12 cellular contexts compared by ENCODE assay signal in genomic region chr9:137759649-137760321, GRCh38.
DNase-seq lines count a peak whose midpoint lies in the region; ATAC-seq and TF ChIP-seq lines count a peak whose summit lies in the region.
"Had no signal": no experiment of that assay in that cellular context is flagged by ENCODE, and none has a peak within 500 bp of the region (broad histone marks: within the 10 kb centered on the region; RNA-seq: fewer than 3 reads in every experiment).

No MANE protein-coding gene starts in this region.

- no peak overlapping the region for H3K14ac ChIP-seq in trophoblast cell (ENCODE audit: low read length)

- no peak overlapping the region for H4K12ac ChIP-seq in trophoblast cell (ENCODE audit: low read depth, low read length)

- no peak overlapping the region for H2BK120ac ChIP-seq in trophoblast cell (ENCODE audit: insufficient read depth, low read length, poor library complexity)

- H3K9ac ChIP-seq in trophoblast cell (ENCODE audit: low read length), result no peak overlapping the region

- DNase-seq in CD4-positive, alpha-beta memory T cell, result no peak
- peak; percentile 72 for DNase-seq in GM10266 (ENCODE audit: extremely low spot score)
- no peak for DNase-seq in activated T-helper 2 cell treated with anti-CD3 and anti-CD28 coated beads, Interferon-gamma antibody, Interleukin-2, Interleukin-4, amounts not matched to agents 10 μg/mL and 5 μg/mL and 100 μg/mL, durations not matched to agents 14 hours and 24 hours and 36 hours (ENCODE audit: low spot score)
- peak; percentile 53 for DNase-seq in neural crest cell (ENCODE audit: low read depth, low spot score)
- DNase-seq in trophoblast cell, result no peak
- no peak for DNase-seq in upper lobe of right lung
- DNase-seq: GOT3, NCI-H1105 treated with DMSO at 0.1 percent for 48 hours, NCI-H774 had no signal

- H3K4me3 Mint-ChIP-seq in CD4-positive, alpha-beta memory T cell, result peak overlapping the region in 2 of 8 donors; percentile 26 to 41
- no peak overlapping the region for H3K4me3 Mint-ChIP-seq in activated T-helper 2 cell treated with anti-CD3 and anti-CD28 coated beads, Interferon-gamma antibody, Interleukin-2, Interleukin-4, amounts not matched to agents 10 μg/mL and 5 μg/mL and 100 μg/mL, durations not matched to agents 14 hours and 24 hours and 36 hours (ENCODE audit: low read depth)
- H3K4me3 Mint-ChIP-seq in neural crest cell, result no peak overlapping the region

- H3K23ac ChIP-seq in trophoblast cell (ENCODE audit: low read length), result no peak overlapping the region

- no peak overlapping the region for H3K4me2 ChIP-seq in trophoblast cell (ENCODE audit: low read length)

- H2AK5ac ChIP-seq in trophoblast cell (ENCODE audit: low read length), result no peak overlapping the region

- H3K27me3 ChIP-seq in CD4-positive, alpha-beta memory T cell (ENCODE audit: insufficient read depth, low read length), result no peaks in the 10 kb centered on the region
- H3K27me3 ChIP-seq in trophoblast cell (ENCODE audit: insufficient read depth, low read length) (no peaks in the 10 kb centered on the region), upper lobe of right lung (no peaks in the 10 kb centered on the region)

- peaks cover 49% of the 10 kb centered on the region for H3K4me1 ChIP-seq in CD4-positive, alpha-beta memory T cell (ENCODE audit: insufficient read depth, low read length)
- H3K4me1 ChIP-seq in trophoblast cell (ENCODE audit: control insufficient read depth in 1 of 2, insufficient read depth in 2 of 2, low read length in 2 of 2) (peaks cover 7 to 8% of the 10 kb centered on the region in 2 experiments), upper lobe of right lung (peaks cover 7% of the 10 kb centered on the region)

- peak overlapping the region; percentile 10 to 84 (median 72) for H3K27ac Mint-ChIP-seq in CD4-positive, alpha-beta memory T cell
- H3K27ac Mint-ChIP-seq in activated T-helper 2 cell treated with anti-CD3 and anti-CD28 coated beads, Interferon-gamma antibody, Interleukin-2, Interleukin-4, amounts not matched to agents 10 μg/mL and 5 μg/mL and 100 μg/mL, durations not matched to agents 14 hours and 24 hours and 36 hours, result peak overlapping the region; percentile 46
- peak overlapping the region; percentile 81 for H3K27ac Mint-ChIP-seq in neural crest cell (ENCODE audit: unreplicated experiment)

- H4K91ac ChIP-seq in trophoblast cell (ENCODE audit: low read depth, low read length), result no peak overlapping the region

- H3K79me1 ChIP-seq in trophoblast cell (ENCODE audit: low read length), result peaks cover 5% of the 10 kb centered on the region

- WGBS in trophoblast cell (ENCODE audit: extremely low coverage, insufficient coverage, insufficient read length), result no CpG with 5 or more reads among the region's 24 CpGs

- H3K27me3 Mint-ChIP-seq in CD4-positive, alpha-beta memory T cell, result no peaks in the 10 kb centered on the region
- no peaks in the 10 kb centered on the region for H3K27me3 Mint-ChIP-seq in activated T-helper 2 cell treated with anti-CD3 and anti-CD28 coated beads, Interferon-gamma antibody, Interleukin-2, Interleukin-4, amounts not matched to agents 10 μg/mL and 5 μg/mL and 100 μg/mL, durations not matched to agents 14 hours and 24 hours and 36 hours (ENCODE audit: low read depth)
- no peaks in the 10 kb centered on the region for H3K27me3 Mint-ChIP-seq in neural crest cell (ENCODE audit: low read depth)

- peaks cover 40 to 61% (median 52%) of the 10 kb centered on the region in 4 donors for H3K4me1 Mint-ChIP-seq in CD4-positive, alpha-beta memory T cell
- H3K4me1 Mint-ChIP-seq in activated T-helper 2 cell treated with anti-CD3 and anti-CD28 coated beads, Interferon-gamma antibody, Interleukin-2, Interleukin-4, amounts not matched to agents 10 μg/mL and 5 μg/mL and 100 μg/mL, durations not matched to agents 14 hours and 24 hours and 36 hours (ENCODE audit: low read depth), result peaks cover 22% of the 10 kb centered on the region
- H3K4me1 Mint-ChIP-seq in neural crest cell, result peaks cover 41% of the 10 kb centered on the region

- H3K9me3 Mint-ChIP-seq in CD4-positive, alpha-beta memory T cell, result peaks cover 0 to 11% (median 8%) of the 10 kb centered on the region in 8 donors
- peaks cover 13% of the 10 kb centered on the region for H3K9me3 Mint-ChIP-seq in activated T-helper 2 cell treated with anti-CD3 and anti-CD28 coated beads, Interferon-gamma antibody, Interleukin-2, Interleukin-4, amounts not matched to agents 10 μg/mL and 5 μg/mL and 100 μg/mL, durations not matched to agents 14 hours and 24 hours and 36 hours
- H3K9me3 Mint-ChIP-seq in neural crest cell, result peaks cover 8% of the 10 kb centered on the region

- peaks cover 29% of the 10 kb centered on the region for H3K36me3 ChIP-seq in CD4-positive, alpha-beta memory T cell (ENCODE audit: insufficient read depth, low read length)
- H3K36me3 ChIP-seq in trophoblast cell (ENCODE audit: control insufficient read depth in 1 of 2, insufficient read depth in 2 of 2, low read length in 2 of 2) (peaks cover 49 to 52% of the 10 kb centered on the region in 2 experiments), upper lobe of right lung (peaks cover 69% of the 10 kb centered on the region)

- H3K4me3 ChIP-seq in CD4-positive, alpha-beta memory T cell (ENCODE audit: low read length in 2 of 2), result no peak overlapping the region
- H3K4me3 ChIP-seq in trophoblast cell (ENCODE audit: low read depth, low read length), result no peak overlapping the region
- no peak overlapping the region for H3K4me3 ChIP-seq in upper lobe of right lung
- H3K4me3 ChIP-seq: thoracic aorta had no signal

- H3K4ac ChIP-seq in trophoblast cell (ENCODE audit: low read depth, low read length), result no peak overlapping the region

- no peak overlapping the region for H2BK5ac ChIP-seq in trophoblast cell (ENCODE audit: low read depth, low read length, poor library complexity)

- H3K9me3 ChIP-seq in CD4-positive, alpha-beta memory T cell (ENCODE audit: control insufficient read depth in 1 of 2, low read length in 2 of 2), result no peaks in the 10 kb centered on the region
- peaks cover 4% of the 10 kb centered on the region for H3K9me3 ChIP-seq in trophoblast cell (ENCODE audit: insufficient read depth, low read depth, low read length)
- H3K9me3 ChIP-seq in upper lobe of right lung, result no peaks in the 10 kb centered on the region

- ATAC-seq in upper lobe of right lung, result no peak
- no peak for ATAC-seq in HG03378 (IDR thresholded peaks at IDR 0.05; ENCODE audit: unreplicated experiment)
- ATAC-seq: esophagus mucosa had no signal

- H3K36me3 Mint-ChIP-seq in CD4-positive, alpha-beta memory T cell, result peaks cover 72 to 80% of the 10 kb centered on the region in 2 donors
- H3K36me3 Mint-ChIP-seq in activated T-helper 2 cell treated with anti-CD3 and anti-CD28 coated beads, Interferon-gamma antibody, Interleukin-2, Interleukin-4, amounts not matched to agents 10 μg/mL and 5 μg/mL and 100 μg/mL, durations not matched to agents 14 hours and 24 hours and 36 hours (ENCODE audit: low read depth), result peaks cover 82% of the 10 kb centered on the region
- H3K36me3 Mint-ChIP-seq in neural crest cell (ENCODE audit: low read depth), result peaks cover 49% of the 10 kb centered on the region

- H3K27ac ChIP-seq in CD4-positive, alpha-beta memory T cell (ENCODE audit: low read depth, low read length), result no peak overlapping the region
- no peak overlapping the region for H3K27ac ChIP-seq in trophoblast cell (ENCODE audit: low read depth, low read length)
- no peak overlapping the region for H3K27ac ChIP-seq in upper lobe of right lung
- H3K27ac ChIP-seq: thoracic aorta had no signal

- intact Hi-C loops in CD4-positive, alpha-beta memory T cell (cut with micrococcal nuclease), result no loop called here
- intact Hi-C loops in activated T-helper 2 cell treated with anti-CD3 and anti-CD28 coated beads, Interferon-gamma antibody, Interleukin-2, Interleukin-4, amounts not matched to agents 10 μg/mL and 5 μg/mL and 100 μg/mL, durations not matched to agents 14 hours and 24 hours and 36 hours (cut with micrococcal nuclease), result no loop called here
- intact Hi-C loops in upper lobe of right lung (cut with DNase I), result no loop called here

- no peak overlapping the region for H2AFZ ChIP-seq in trophoblast cell (ENCODE audit: insufficient read depth, low read length, poor library complexity)

- no peak overlapping the region for H4K8ac ChIP-seq in trophoblast cell (ENCODE audit: low read depth, low read length)

- TF ChIP-seq CTCF in GM10266 (IDR thresholded peaks at IDR 0.05; ENCODE audit: control insufficient read depth, insufficient read depth, low read depth, missing control alignments) (no peak), neural crest cell (conservative IDR thresholded peaks at IDR 0.05) (no peak), upper lobe of right lung (IDR thresholded peaks at IDR 0.05) (no peak)

- no peak overlapping the region for H2BK12ac ChIP-seq in trophoblast cell (ENCODE audit: low read length)

- POLR2A ChIA-PET in CD4-positive, alpha-beta memory T cell (lab: Charles Lee; ENCODE audit: partially characterized antibody), result no interaction called here

- CTCF ChIA-PET in CD4-positive, alpha-beta memory T cell (lab: Charles Lee; ENCODE audit: partially characterized antibody), result no interaction called here

- no peaks in the 10 kb centered on the region for H3K79me2 ChIP-seq in trophoblast cell (ENCODE audit: control insufficient read depth, insufficient read depth, low read length, poor library complexity)

- H3K18ac ChIP-seq in trophoblast cell (ENCODE audit: low read length), result no peak overlapping the region

Comparison
In these comparisons a context has a peak if more than half of its experiments do, and no peak if none do; other contexts are left out.
1. DNase-seq: peak in GM10266 (single experiment) and neural crest cell (single experiment); none in CD4-positive, alpha-beta memory T cell (0 of 5), activated T-helper 2 cell treated with anti-CD3 and anti-CD28 coated beads, Interferon-gamma antibody, Interleukin-2, Interleukin-4, amounts not matched to agents 10 μg/mL and 5 μg/mL and 100 μg/mL, durations not matched to agents 14 hours and 24 hours and 36 hours (single experiment), trophoblast cell (0 of 2) and upper lobe of right lung (single experiment).
2. Peak in every context shown above with its lines, with median percentiles within 50 percentile points of each other: H3K27ac Mint-ChIP-seq.